ENCODE assay signal across 1 cellular context in genomic region chr14:57866199-57866755, GRCh38.
TF ChIP-seq lines count a peak whose summit lies in the region.

No MANE protein-coding gene starts in this region.

TF ChIP-seq in neural cell, 6 proteins besides CTCF, POLR2A, EP300 and RAD21:
- no peak for TF ChIP-seq REST (IDR thresholded peaks at IDR 0.05; ENCODE audit: borderline replicate concordance)
- no peak for TF ChIP-seq SMC3 (conservative IDR thresholded peaks at IDR 0.05; ENCODE audit: poor library complexity)
- TF ChIP-seq TAF1 (IDR thresholded peaks at IDR 0.05; ENCODE audit: low read depth) = no peak
- no peak for TF ChIP-seq MXI1 (conservative IDR thresholded peaks at IDR 0.05; ENCODE audit: poor library complexity, severe bottlenecking)
